ENCODE assay signal across 14 cellular contexts in genomic region chr9:27394826-27395201, GRCh38.
"Had no signal": no experiment of that assay in that cellular context is flagged by ENCODE, and none has a peak within 500 bp of the region (broad histone marks: within the 10 kb centered on the region; RNA-seq: fewer than 3 reads in every experiment).

No MANE protein-coding gene starts in this region.

- H3K27ac ChIP-seq: right atrium auricular region, upper lobe of left lung had no signal

- H3K4me3 Mint-ChIP-seq: activated CD4-positive, alpha-beta T cell treated with anti-CD3 and anti-CD28 coated beads, Interleukin-2, amount 10 ng/mL, durations not matched to agents 24 days and 14 days; activated naive CD4-positive, alpha-beta T cell treated with anti-CD3 and anti-CD28 coated beads for 36 hours; effector memory CD8-positive, alpha-beta T cell; T-cell; WTC11 had no signal

- H3K36me3 Mint-ChIP-seq: T-cell, WTC11 had no signal

- H3K9me3 Mint-ChIP-seq: activated CD4-positive, alpha-beta T cell treated with anti-CD3 and anti-CD28 coated beads, Interleukin-2, amount 10 ng/mL, durations not matched to agents 24 days and 14 days; activated naive CD4-positive, alpha-beta T cell treated with anti-CD3 and anti-CD28 coated beads for 36 hours; effector memory CD8-positive, alpha-beta T cell; T-cell had no signal

- H3K4me3 ChIP-seq: right atrium auricular region, upper lobe of left lung had no signal

- H3K36me3 ChIP-seq: right atrium auricular region, upper lobe of left lung had no signal

- H3K9me3 ChIP-seq: right atrium auricular region, upper lobe of left lung had no signal

- H3K4me1 Mint-ChIP-seq: activated CD4-positive, alpha-beta T cell treated with anti-CD3 and anti-CD28 coated beads, Interleukin-2, amount 10 ng/mL, durations not matched to agents 24 days and 14 days had no signal

- ATAC-seq: effector memory CD8-positive, alpha-beta T cell; T-cell had no signal

- H3K27ac Mint-ChIP-seq: activated CD4-positive, alpha-beta T cell treated with anti-CD3 and anti-CD28 coated beads, Interleukin-2, amount 10 ng/mL, durations not matched to agents 24 days and 14 days; activated naive CD4-positive, alpha-beta T cell treated with anti-CD3 and anti-CD28 coated beads for 36 hours; effector memory CD8-positive, alpha-beta T cell; T-cell had no signal

- DNase-seq: activated CD4-positive, alpha-beta T cell treated with anti-CD3 and anti-CD28 coated beads, Interleukin-2, amount 10 ng/mL, durations not matched to agents 24 days and 14 days; activated naive CD4-positive, alpha-beta T cell treated with anti-CD3 and anti-CD28 coated beads for 36 hours; central memory CD4-positive, alpha-beta T cell; cortex of kidney; effector memory CD8-positive, alpha-beta T cell; erythroblast; glutamatergic neuron; left ventricle myocardium superior; stimulated activated naive CD4-positive, alpha-beta T cell; T-cell; upper lobe of left lung had no signal

- FAIRE-seq: small intestine had no signal

- H3K27me3 ChIP-seq: right atrium auricular region, upper lobe of left lung had no signal

- H3K27me3 Mint-ChIP-seq: T-cell had no signal
